10 cellular contexts compared by ENCODE assay signal in the genomic region with DNA sequence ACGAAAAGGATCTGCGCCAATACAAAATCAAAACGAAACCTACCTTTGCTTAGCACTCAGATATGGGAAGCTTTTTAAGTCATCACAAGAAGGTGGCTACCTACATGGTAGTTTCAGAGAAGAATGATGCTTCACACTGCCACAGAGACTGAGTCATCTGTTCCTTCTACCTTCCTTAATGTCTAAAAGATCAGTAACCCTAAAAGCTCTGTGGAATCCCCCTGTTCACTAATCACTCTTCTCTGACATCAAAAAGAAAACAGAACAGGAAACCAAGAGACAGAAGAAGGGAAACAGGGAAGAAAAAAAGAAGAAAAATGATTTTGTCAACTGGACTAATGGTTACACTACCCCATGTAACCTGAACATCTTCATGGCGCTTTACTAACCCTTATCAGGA.
DNase-seq lines count a peak whose midpoint lies in the region; ATAC-seq and TF ChIP-seq lines count a peak whose summit lies in the region.
"Had no signal": no experiment of that assay in that cellular context is flagged by ENCODE, and none has a peak within 500 bp of the region (broad histone marks: within the 10 kb centered on the region; RNA-seq: fewer than 3 reads in every experiment).

No MANE protein-coding gene starts in this region.

- H3K9me3 ChIP-seq in MM.1S (replicated peaks; ENCODE audit: insufficient read depth, low read length), result no peaks in the 10 kb centered on the region
- H3K9me3 ChIP-seq in BE2C, result no peaks in the 10 kb centered on the region

- no peaks in the 10 kb centered on the region for H3K79me2 ChIP-seq in MM.1S (ENCODE audit: low read length)

- H3K36me3 ChIP-seq in MM.1S (replicated peaks; ENCODE audit: insufficient read depth, low read length), result no peaks in the 10 kb centered on the region
- no peaks in the 10 kb centered on the region for H3K36me3 ChIP-seq in BE2C

- H3K27me3 Mint-ChIP-seq in activated T-cell treated with anti-CD3 and anti-CD28 coated beads, Interleukin-2, amount 50 U/mL, for 72 hours (ENCODE audit: low read depth), result no peaks in the 10 kb centered on the region
- H3K27me3 Mint-ChIP-seq: naive thymus-derived CD8-positive, alpha-beta T cell had no signal

- ATAC-seq in GM19324 (IDR thresholded peaks at IDR 0.05; ENCODE audit: low FRiP score, unreplicated experiment) (peak; percentile 98), HG02973 (IDR thresholded peaks at IDR 0.05; ENCODE audit: unreplicated experiment) (peak; percentile 98)
- peak; percentile 96 for ATAC-seq in activated T-cell treated with anti-CD3 and anti-CD28 coated beads, Interleukin-2, amount 50 U/mL, for 72 hours (replicated peaks in 1 of 2)
- ATAC-seq: naive thymus-derived CD8-positive, alpha-beta T cell had no signal

- no peaks in the 10 kb centered on the region for H4K20me1 ChIP-seq in MM.1S (ENCODE audit: insufficient read depth, low read length)

- H3K9me2 ChIP-seq in MM.1S (replicated peaks; ENCODE audit: insufficient read depth, low read length), result no peaks in the 10 kb centered on the region

- no peak overlapping the region for H3K9ac ChIP-seq in MM.1S (ENCODE audit: low read length)

- H3K4me2 ChIP-seq in MM.1S (ENCODE audit: low read depth, low read length), result no peak overlapping the region

- H3K9me3 Mint-ChIP-seq in activated T-cell treated with anti-CD3 and anti-CD28 coated beads, Interleukin-2, amount 50 U/mL, for 72 hours, result no peaks in the 10 kb centered on the region

- no peaks in the 10 kb centered on the region for H3K27me3 ChIP-seq in MM.1S (replicated peaks; ENCODE audit: insufficient read depth, low read length)
- no peaks in the 10 kb centered on the region for H3K27me3 ChIP-seq in BE2C

- H3F3A ChIP-seq in MM.1S (ENCODE audit: insufficient read depth, low read length), result no peaks in the 10 kb centered on the region

- peaks cover 10 to 37% of the 10 kb centered on the region in 2 donors for H3K36me3 Mint-ChIP-seq in activated T-cell treated with anti-CD3 and anti-CD28 coated beads, Interleukin-2, amount 50 U/mL, for 72 hours (ENCODE audit: insufficient read depth in 2 of 2)

- DNase-seq in activated T-cell treated with anti-CD3 and anti-CD28 coated beads, Interleukin-2, amount 50 U/mL, for 72 hours, result peak; percentile 56 to 64
- no peak for DNase-seq in MM.1S
- no peak for DNase-seq in H4 (ENCODE audit: low spot score)
- no peak for DNase-seq in BE2C
- DNase-seq in NCI-H2171 (lab: John Stamatoyannopoulos, UW), result no peak
- DNase-seq: IMR-90; naive thymus-derived CD8-positive, alpha-beta T cell had no signal

- H3K4me3 ChIP-seq in GM12875 (ENCODE audit: low read depth, low read length) (no peak overlapping the region), MM.1S (ENCODE audit: low read length) (no peak overlapping the region), BE2C (ENCODE audit: low read depth, low read length) (no peak overlapping the region)

- H3K4me1 ChIP-seq in MM.1S (ENCODE audit: low read length), result no peaks in the 10 kb centered on the region
- H3K4me1 ChIP-seq in BE2C, result no peaks in the 10 kb centered on the region

- TF ChIP-seq CTCF in GM12875 (IDR thresholded peaks at IDR 0.05; ENCODE audit: borderline replicate concordance, insufficient read depth, low read depth, low read length), result 0 out of 2 replicates have a peak, but pooled peaks have one; percentile 11
- TF ChIP-seq CTCF in MM.1S (IDR thresholded peaks at IDR 0.05; ENCODE audit: low read length), result no peak
- TF ChIP-seq CTCF in BE2C (IDR thresholded peaks at IDR 0.05; ENCODE audit: low read depth, low read length), result no peak

- H3K27ac ChIP-seq in MM.1S (ENCODE audit: low read length), result no peak overlapping the region

- H3K4me1 Mint-ChIP-seq in activated T-cell treated with anti-CD3 and anti-CD28 coated beads, Interleukin-2, amount 50 U/mL, for 72 hours (ENCODE audit: low read depth), result peaks cover 60% of the 10 kb centered on the region

- H3K27ac Mint-ChIP-seq in activated T-cell treated with anti-CD3 and anti-CD28 coated beads, Interleukin-2, amount 50 U/mL, for 72 hours, result peak overlapping the region; percentile 24

- H3K4me3 Mint-ChIP-seq in activated T-cell treated with anti-CD3 and anti-CD28 coated beads, Interleukin-2, amount 50 U/mL, for 72 hours, result peak overlapping the region; percentile 15 to 28

- no peak overlapping the region for H2AFZ ChIP-seq in MM.1S (ENCODE audit: low read length)

Comparison
In these comparisons a context has a peak if more than half of its experiments do, and no peak if none do; other contexts are left out.
1. DNase-seq: peak in activated T-cell treated with anti-CD3 and anti-CD28 coated beads, Interleukin-2, amount 50 U/mL, for 72 hours (2 of 2); none in MM.1S (single experiment), H4 (single experiment), BE2C (single experiment) and NCI-H2171 (single experiment).
2. Peak in every context shown above with its lines, with median percentiles within 50 percentile points of each other: ATAC-seq.